In the genomic region with DNA sequence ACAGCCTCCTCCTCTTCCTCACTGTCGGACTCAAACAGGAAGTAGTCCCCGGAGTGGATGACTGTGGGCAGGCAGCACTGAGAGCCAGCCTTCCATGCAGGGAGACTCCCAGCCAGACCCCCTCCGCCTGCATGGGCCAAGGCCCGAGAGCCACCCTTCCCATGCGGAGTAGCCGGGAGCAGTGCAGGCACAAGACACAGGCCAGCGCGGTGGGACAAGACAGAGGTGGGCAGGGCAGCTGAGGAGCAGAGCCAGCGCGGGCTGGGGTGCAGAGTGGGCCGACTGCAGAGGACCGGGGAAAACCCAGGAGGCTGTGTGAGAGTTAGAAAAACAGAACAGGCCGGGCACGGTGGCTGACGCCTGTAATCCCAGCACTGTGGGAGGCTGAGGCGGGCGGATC, we compare ENCODE assay signal across 1 cellular context.
A peak's percentile ranks its signal among the peaks of the same experiment; 100 is the strongest.
TF ChIP-seq lines count a peak whose summit lies in the region.

No MANE protein-coding gene starts in this region.

TF ChIP-seq in HepG2, 621 proteins besides CTCF, POLR2A, EP300 and RAD21:
- TF ChIP-seq ZNF441 (CRISPR knock-in tag; IDR thresholded peaks at IDR 0.05; ENCODE audit: borderline replicate concordance): no peak
- TF ChIP-seq HOXA9 (CRISPR knock-in tag; IDR thresholded peaks at IDR 0.05; ENCODE audit: borderline replicate concordance): 0 out of 2 replicates have a peak, but pooled peaks have one; percentile 10
